Comparison of ENCODE assay signal across 13 cellular contexts in genomic region chr19:31546561-31546960, GRCh38.
A peak's percentile ranks its signal among the peaks of the same experiment; 100 is the strongest.
DNase-seq lines count a peak whose midpoint lies in the region; ATAC-seq and TF ChIP-seq lines count a peak whose summit lies in the region.
"Had no signal": no experiment of that assay in that cellular context is flagged by ENCODE, and none has a peak within 500 bp of the region (broad histone marks: within the 10 kb centered on the region; RNA-seq: fewer than 3 reads in every experiment).

No MANE protein-coding gene starts in this region.

- H3K4me3 ChIP-seq in neural cell (ENCODE audit: low read length): no peak overlapping the region

- H3F3A ChIP-seq in neural cell (ENCODE audit: insufficient read depth, low read length, poor library complexity, severe bottlenecking): no peaks in the 10 kb centered on the region

- no peaks in the 10 kb centered on the region for H3K9me3 ChIP-seq in neural cell (ENCODE audit: low read length)

- no peaks in the 10 kb centered on the region for H3K4me1 Mint-ChIP-seq in glutamatergic neuron (ENCODE audit: low read depth, unreplicated experiment)
- H3K4me1 Mint-ChIP-seq: CD4-positive, alpha-beta memory T cell had no signal

- no peaks in the 10 kb centered on the region for H3K79me2 ChIP-seq in neural cell (replicated peaks; ENCODE audit: insufficient read depth, low read length)

- peaks cover 1% of the 10 kb centered on the region for H3K9me3 Mint-ChIP-seq in glutamatergic neuron (ENCODE audit: unreplicated experiment)

- no peaks in the 10 kb centered on the region for H3K9me2 ChIP-seq in neural cell (ENCODE audit: insufficient read depth, low read length)

- DNase-seq in glutamatergic neuron (no peak), putamen (ENCODE audit: low spot score) (peak; percentile 15), NCI-H187 treated with DMSO at 0.1 percent for 48 hours (lab: John Stamatoyannopoulos, UW) (no peak)
- no peak for DNase-seq in activated naive CD4-positive, alpha-beta T cell treated with Interleukin-2 at 50 U/mL for 16 hours
- DNase-seq: C1 segment of cervical spinal cord; Calu3; CD4-positive, alpha-beta memory T cell; COR-L47; DND-41; GOT3; HCEC 1CT had no signal

- H3K36me3 ChIP-seq in neural cell (ENCODE audit: insufficient read depth, low read length): no peaks in the 10 kb centered on the region

- TF ChIP-seq EP300 in neural cell (conservative IDR thresholded peaks at IDR 0.05; ENCODE audit: poor library complexity, severe bottlenecking): no peak

- no peak overlapping the region for H2AFZ ChIP-seq in neural cell (ENCODE audit: low read depth, low read length)

- no peak for TF ChIP-seq RAD21 in neural cell (conservative IDR thresholded peaks at IDR 0.05)

- peaks cover under 1% of the 10 kb centered on the region for H3K36me3 Mint-ChIP-seq in glutamatergic neuron (ENCODE audit: unreplicated experiment)
- H3K36me3 Mint-ChIP-seq: CD4-positive, alpha-beta memory T cell had no signal

- H3K27me3 Mint-ChIP-seq in glutamatergic neuron (ENCODE audit: unreplicated experiment): peaks cover 3% of the 10 kb centered on the region

- no peak overlapping the region for H3K27ac ChIP-seq in neural cell (ENCODE audit: low read length)

- ATAC-seq in HG02973 (IDR thresholded peaks at IDR 0.05; ENCODE audit: unreplicated experiment): no peak

- H3K4me3 Mint-ChIP-seq in glutamatergic neuron (ENCODE audit: unreplicated experiment): peak overlapping the region; percentile 48
- H3K4me3 Mint-ChIP-seq: CD4-positive, alpha-beta memory T cell had no signal

- no peak overlapping the region for H3K27ac Mint-ChIP-seq in glutamatergic neuron (ENCODE audit: unreplicated experiment)
- H3K27ac Mint-ChIP-seq: CD4-positive, alpha-beta memory T cell had no signal

- no peak overlapping the region for H3K9ac ChIP-seq in neural cell (ENCODE audit: low read length)

- peaks cover 3% of the 10 kb centered on the region for H3K27me3 ChIP-seq in neural cell (ENCODE audit: insufficient read depth, low read depth, low read length)

- TF ChIP-seq CTCF in glutamatergic neuron (IDR thresholded peaks at IDR 0.05; ENCODE audit: partially characterized antibody, unreplicated experiment) (no peak), neural cell (IDR thresholded peaks at IDR 0.05; ENCODE audit: poor library complexity, severe bottlenecking) (no peak)

- H3K4me2 ChIP-seq in neural cell (ENCODE audit: low read length): peak overlapping the region; percentile 38

- H4K20me1 ChIP-seq in neural cell (ENCODE audit: insufficient read depth): no peaks in the 10 kb centered on the region

TF ChIP-seq in neural cell, 6 proteins besides CTCF, POLR2A, EP300 and RAD21:
- no peak for TF ChIP-seq POLR2AphosphoS5 (IDR thresholded peaks at IDR 0.05)
- no peak for TF ChIP-seq REST (IDR thresholded peaks at IDR 0.05; ENCODE audit: borderline replicate concordance)
- TF ChIP-seq SMC3 (conservative IDR thresholded peaks at IDR 0.05; ENCODE audit: poor library complexity): no peak
- TF ChIP-seq EZH2 (IDR thresholded peaks at IDR 0.05; ENCODE audit: borderline replicate concordance, insufficient read depth, low read length, poor library complexity, severe bottlenecking): no peak
- TF ChIP-seq TAF1 (IDR thresholded peaks at IDR 0.05; ENCODE audit: low read depth): no peak
- TF ChIP-seq MXI1 (conservative IDR thresholded peaks at IDR 0.05; ENCODE audit: poor library complexity, severe bottlenecking): no peak
